8 cellular contexts compared by ENCODE assay signal in genomic region chr5:176837707-176838115, GRCh38. TPM values are rescaled to one million over a fixed set of nuclear protein-coding genes. Genes with fewer than 3 reads are reported as not detected.
DNase-seq lines count a peak whose midpoint lies in the region; ATAC-seq and TF ChIP-seq lines count a peak whose summit lies in the region.

No MANE protein-coding gene starts in this region.

- H3K27ac Mint-ChIP-seq in WTC11 (no peak overlapping the region), MCF 10A (ENCODE audit: low read depth, unreplicated experiment) (no peak overlapping the region)

- H3K4me3 Mint-ChIP-seq in WTC11 (no peak overlapping the region), MCF 10A (ENCODE audit: unreplicated experiment) (no peak overlapping the region)

- peak; percentile 81 for DNase-seq in 8988T
- peak; percentile 19 for DNase-seq in HS-5 (ENCODE audit: low read depth)
- peak; percentile 97 for DNase-seq in WTC11 (ENCODE audit: low spot score)
- peak; percentile 94 for DNase-seq in MCF 10A (ENCODE audit: unreplicated experiment)
- DNase-seq in islet precursor cell: peak; percentile 96
- DNase-seq in stimulated activated CD4-positive, alpha-beta T cell treated with anti-CD3 and anti-CD28 coated beads, Interleukin-1b, Interleukin-23, amount 100 ng/mL, for 4 hours (ENCODE audit: low read depth in 2 of 2): peak; percentile 22 to 64
- DNase-seq in DMS114 treated with DMSO at 0.1 percent for 48 hours (lab: John Stamatoyannopoulos, UW; ENCODE audit: unreplicated experiment): no peak

- ATAC-seq in WTC11 (peak; percentile 98), HG03045 (IDR thresholded peaks at IDR 0.05; ENCODE audit: unreplicated experiment) (no peak)

- BruUV-seq in MCF 10A (replicated peaks; lab: Mats Ljungman, UMichigan): no TSS peak

- H3K9me3 Mint-ChIP-seq in WTC11 (0 out of 2 replicates have a peak, but pooled peaks cover 3% of the 10 kb centered on the region), MCF 10A (ENCODE audit: unreplicated experiment) (no peaks in the 10 kb centered on the region)

- H3K36me3 Mint-ChIP-seq in WTC11 (no peaks in the 10 kb centered on the region), MCF 10A (ENCODE audit: insufficient read depth, unreplicated experiment) (no peaks in the 10 kb centered on the region)

- intact Hi-C loops in MCF 10A (cut with micrococcal nuclease): no loop called here

- CTCF ChIA-PET in WTC11 (lab: Charles Lee): interaction anchor here (1.0 kb wide), 1 partner anchor 21 kb away, joined by 3 read pairs; no protein-coding TSS in a partner anchor
- CTCF ChIA-PET in MCF 10A (lab: Yijun Ruan, JAX): interaction anchor here (0.6 to 0.7 kb wide), 2 partner anchors 85 to 109 kb away, joined by 3 read pairs; no protein-coding TSS in a partner anchor

- H3K27me3 Mint-ChIP-seq in WTC11 (ENCODE audit: low read depth): peaks cover 31% of the 10 kb centered on the region
- peaks cover 86% of the 10 kb centered on the region for H3K27me3 Mint-ChIP-seq in MCF 10A (ENCODE audit: insufficient read depth, unreplicated experiment)

- TF ChIP-seq CTCF in WTC11 (IDR thresholded peaks at IDR 0.05) (no peak), MCF 10A (IDR thresholded peaks at IDR 0.05; ENCODE audit: unreplicated experiment) (no peak)

- POLR2A ChIA-PET in WTC11 (lab: Charles Lee) (no interaction called here), MCF 10A (lab: Yijun Ruan, JAX) (no interaction called here)

- H3K4me1 Mint-ChIP-seq in WTC11 (peaks cover 8% of the 10 kb centered on the region), MCF 10A (ENCODE audit: insufficient read depth, unreplicated experiment) (no peaks in the 10 kb centered on the region)

TF ChIP-seq in WTC11, 78 proteins besides CTCF, POLR2A, EP300 and RAD21 (continues in another document):
- TF ChIP-seq ATF3 (CRISPR knock-in tag; conservative IDR thresholded peaks at IDR 0.05) (peak; percentile 96), ZNF138 (CRISPR knock-in tag; conservative IDR thresholded peaks at IDR 0.05) (peak; percentile 98; the same call in 1 of the 2 replicates), SP1 (CRISPR knock-in tag; conservative IDR thresholded peaks at IDR 0.05) (peak; percentile 96), NFATC4 (CRISPR knock-in tag; IDR thresholded peaks at IDR 0.05) (peak; percentile 77; the same call in 1 of the 2 replicates), CREB1 (CRISPR knock-in tag; IDR thresholded peaks at IDR 0.05) (peak; percentile 100), MAX (CRISPR knock-in tag; IDR thresholded peaks at IDR 0.05) (peak; percentile 98), ZNF232 (CRISPR knock-in tag; IDR thresholded peaks at IDR 0.05) (peak; percentile 100), TP53 (CRISPR knock-in tag; IDR thresholded peaks at IDR 0.05) (peak; percentile 100), ATF1 (CRISPR knock-in tag; IDR thresholded peaks at IDR 0.05) (peak; percentile 99), ZBTB21 (CRISPR knock-in tag; IDR thresholded peaks at IDR 0.05; ENCODE audit: borderline replicate concordance) (peak; percentile 98), AR (CRISPR knock-in tag; IDR thresholded peaks at IDR 0.05) (peak; percentile 89), FOXK1 (CRISPR knock-in tag; IDR thresholded peaks at IDR 0.05) (peak; percentile 100), ZNF671 (CRISPR knock-in tag; IDR thresholded peaks at IDR 0.05) (peak; percentile 94), ESRRA (CRISPR knock-in tag; IDR thresholded peaks at IDR 0.05; ENCODE audit: borderline replicate concordance) (peak; percentile 100), NFE2L1 (CRISPR knock-in tag; IDR thresholded peaks at IDR 0.05) (peak; percentile 100), RELA (CRISPR knock-in tag; IDR thresholded peaks at IDR 0.05; ENCODE audit: borderline replicate concordance) (peak; percentile 99)
- TF ChIP-seq, protein P1, sequence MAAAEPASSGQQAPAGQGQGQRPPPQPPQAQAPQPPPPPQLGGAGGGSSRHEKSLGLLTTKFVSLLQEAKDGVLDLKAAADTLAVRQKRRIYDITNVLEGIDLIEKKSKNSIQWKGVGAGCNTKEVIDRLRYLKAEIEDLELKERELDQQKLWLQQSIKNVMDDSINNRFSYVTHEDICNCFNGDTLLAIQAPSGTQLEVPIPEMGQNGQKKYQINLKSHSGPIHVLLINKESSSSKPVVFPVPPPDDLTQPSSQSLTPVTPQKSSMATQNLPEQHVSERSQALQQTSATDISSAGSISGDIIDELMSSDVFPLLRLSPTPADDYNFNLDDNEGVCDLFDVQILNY (CRISPR knock-in tag; IDR thresholded peaks at IDR 0.05): peak; percentile 99
- TF ChIP-seq, protein P2, sequence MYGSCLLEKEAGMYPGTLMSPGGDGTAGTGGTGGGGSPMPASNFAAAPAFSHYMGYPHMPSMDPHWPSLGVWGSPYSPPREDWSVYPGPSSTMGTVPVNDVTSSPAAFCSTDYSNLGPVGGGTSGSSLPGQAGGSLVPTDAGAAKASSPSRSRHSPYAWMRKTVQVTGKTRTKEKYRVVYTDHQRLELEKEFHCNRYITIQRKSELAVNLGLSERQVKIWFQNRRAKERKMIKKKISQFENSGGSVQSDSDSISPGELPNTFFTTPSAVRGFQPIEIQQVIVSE (CRISPR knock-in tag; IDR thresholded peaks at IDR 0.05; ENCODE audit: borderline replicate concordance): no peak
- TF ChIP-seq, protein P3, sequence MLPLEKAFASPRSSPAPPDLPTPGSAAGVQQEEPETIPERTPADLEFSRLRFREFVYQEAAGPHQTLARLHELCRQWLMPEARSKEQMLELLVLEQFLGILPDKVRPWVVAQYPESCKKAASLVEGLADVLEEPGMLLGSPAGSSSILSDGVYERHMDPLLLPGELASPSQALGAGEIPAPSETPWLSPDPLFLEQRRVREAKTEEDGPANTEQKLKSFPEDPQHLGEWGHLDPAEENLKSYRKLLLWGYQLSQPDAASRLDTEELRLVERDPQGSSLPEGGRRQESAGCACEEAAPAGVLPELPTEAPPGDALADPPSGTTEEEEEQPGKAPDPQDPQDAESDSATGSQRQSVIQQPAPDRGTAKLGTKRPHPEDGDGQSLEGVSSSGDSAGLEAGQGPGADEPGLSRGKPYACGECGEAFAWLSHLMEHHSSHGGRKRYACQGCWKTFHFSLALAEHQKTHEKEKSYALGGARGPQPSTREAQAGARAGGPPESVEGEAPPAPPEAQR (CRISPR knock-in tag; IDR thresholded peaks at IDR 0.05): peak; percentile 99
- TF ChIP-seq, protein P4, sequence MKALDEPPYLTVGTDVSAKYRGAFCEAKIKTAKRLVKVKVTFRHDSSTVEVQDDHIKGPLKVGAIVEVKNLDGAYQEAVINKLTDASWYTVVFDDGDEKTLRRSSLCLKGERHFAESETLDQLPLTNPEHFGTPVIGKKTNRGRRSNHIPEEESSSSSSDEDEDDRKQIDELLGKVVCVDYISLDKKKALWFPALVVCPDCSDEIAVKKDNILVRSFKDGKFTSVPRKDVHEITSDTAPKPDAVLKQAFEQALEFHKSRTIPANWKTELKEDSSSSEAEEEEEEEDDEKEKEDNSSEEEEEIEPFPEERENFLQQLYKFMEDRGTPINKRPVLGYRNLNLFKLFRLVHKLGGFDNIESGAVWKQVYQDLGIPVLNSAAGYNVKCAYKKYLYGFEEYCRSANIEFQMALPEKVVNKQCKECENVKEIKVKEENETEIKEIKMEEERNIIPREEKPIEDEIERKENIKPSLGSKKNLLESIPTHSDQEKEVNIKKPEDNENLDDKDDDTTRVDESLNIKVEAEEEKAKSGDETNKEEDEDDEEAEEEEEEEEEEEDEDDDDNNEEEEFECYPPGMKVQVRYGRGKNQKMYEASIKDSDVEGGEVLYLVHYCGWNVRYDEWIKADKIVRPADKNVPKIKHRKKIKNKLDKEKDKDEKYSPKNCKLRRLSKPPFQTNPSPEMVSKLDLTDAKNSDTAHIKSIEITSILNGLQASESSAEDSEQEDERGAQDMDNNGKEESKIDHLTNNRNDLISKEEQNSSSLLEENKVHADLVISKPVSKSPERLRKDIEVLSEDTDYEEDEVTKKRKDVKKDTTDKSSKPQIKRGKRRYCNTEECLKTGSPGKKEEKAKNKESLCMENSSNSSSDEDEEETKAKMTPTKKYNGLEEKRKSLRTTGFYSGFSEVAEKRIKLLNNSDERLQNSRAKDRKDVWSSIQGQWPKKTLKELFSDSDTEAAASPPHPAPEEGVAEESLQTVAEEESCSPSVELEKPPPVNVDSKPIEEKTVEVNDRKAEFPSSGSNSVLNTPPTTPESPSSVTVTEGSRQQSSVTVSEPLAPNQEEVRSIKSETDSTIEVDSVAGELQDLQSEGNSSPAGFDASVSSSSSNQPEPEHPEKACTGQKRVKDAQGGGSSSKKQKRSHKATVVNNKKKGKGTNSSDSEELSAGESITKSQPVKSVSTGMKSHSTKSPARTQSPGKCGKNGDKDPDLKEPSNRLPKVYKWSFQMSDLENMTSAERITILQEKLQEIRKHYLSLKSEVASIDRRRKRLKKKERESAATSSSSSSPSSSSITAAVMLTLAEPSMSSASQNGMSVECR (CRISPR knock-in tag; IDR thresholded peaks at IDR 0.05; ENCODE audit: borderline replicate concordance): peak; percentile 100

RNA-seq across cellular contexts. Expression of gene UNC5A, which starts 27.4 kb away (rescaled TPM):
- total RNA-seq in WTC11 (2021) (7.9 to 10.2 TPM (median 9.4 TPM) in 3 replicates), MCF 10A (2022) (0.22 and 0.51 TPM in 2 replicates)
